ENCODE assay signal across 13 cellular contexts in genomic region chr6:157304840-157305675, GRCh38. TPM values are rescaled to one million over a fixed set of nuclear protein-coding genes. Genes with fewer than 3 reads are reported as not detected.
DNase-seq lines count a peak whose midpoint lies in the region; ATAC-seq, FAIRE-seq and TF ChIP-seq lines count a peak whose summit lies in the region.
"Had no signal": no experiment of that assay in that cellular context is flagged by ENCODE, and none has a peak within 500 bp of the region (broad histone marks: within the 10 kb centered on the region; RNA-seq: fewer than 3 reads in every experiment).

No MANE protein-coding gene starts in this region.

- H3K4me1 Mint-ChIP-seq in MCF 10A (ENCODE audit: insufficient read depth, unreplicated experiment), result no peaks in the 10 kb centered on the region

- H3K4me3 ChIP-seq in K562, result no peak overlapping the region
- H3K4me3 ChIP-seq in right lobe of liver, result peak overlapping the region in 1 of 3 donors; percentile 28
- H3K4me3 ChIP-seq in upper lobe of right lung, result peak overlapping the region; percentile 17
- H3K4me3 ChIP-seq in testis, result no peak overlapping the region
- H3K4me3 ChIP-seq: cardiac muscle cell had no signal

- TF ChIP-seq RAD21 in K562 (CRISPR knock-in tag; conservative IDR thresholded peaks at IDR 0.05 in 1 of 2, IDR thresholded peaks at IDR 0.05 in 1 of 2), result no peak

- no peak for FAIRE-seq in K562 (lab: Jason Lieb, UNC)
- FAIRE-seq: keratinocyte had no signal

- ATAC-seq in K562 (peak; percentile 89), right lobe of liver (peak; percentile 85 to 96 (median 93)), upper lobe of right lung (peak; percentile 74), HG03175 (IDR thresholded peaks at IDR 0.05; ENCODE audit: unreplicated experiment) (no peak)

- H3K9me3 Mint-ChIP-seq in MCF 10A (ENCODE audit: unreplicated experiment), result no peaks in the 10 kb centered on the region

- H4K20me1 ChIP-seq in K562 (replicated peaks; ENCODE audit: control insufficient read depth, insufficient read depth, low read length), result peaks cover 18% of the 10 kb centered on the region

- peak overlapping the region; percentile 42 for H3K4me2 ChIP-seq in K562 (ENCODE audit: insufficient read depth, low read length)

- H3K9ac ChIP-seq in K562 (ENCODE audit: insufficient read depth in 1 of 2, low read depth in 2 of 2, low read length in 2 of 2), result peak overlapping the region in 1 of 2 experiments; percentile 53; a peak in 1 of 4 replicates

- H3K36me3 Mint-ChIP-seq in MCF 10A (ENCODE audit: insufficient read depth, unreplicated experiment), result no peaks in the 10 kb centered on the region

- H3K27ac ChIP-seq in K562 (ENCODE audit: extremely low read depth, low read depth, low read length) (0 out of 3 replicates have a peak overlapping the region, but pooled peaks have one; percentile 5), right lobe of liver (peak overlapping the region; percentile 16 to 76 (median 58)), upper lobe of right lung (peak overlapping the region; percentile 65), testis (no peak overlapping the region)
- H3K27ac ChIP-seq: 22Rv1, cardiac muscle cell had no signal

- H3K9me3 ChIP-seq in K562 (replicated peaks; ENCODE audit: control insufficient read depth, insufficient read depth, low read depth, low read length) (no peaks in the 10 kb centered on the region), right lobe of liver (no peaks in the 10 kb centered on the region), upper lobe of right lung (no peaks in the 10 kb centered on the region), testis (no peaks in the 10 kb centered on the region)

- H3K4me1 ChIP-seq in K562 (replicated peaks in 1 of 2; ENCODE audit: control insufficient read depth in 2 of 2, insufficient read depth in 2 of 2, low read length in 2 of 2) (peaks cover 19 to 23% of the 10 kb centered on the region in 2 experiments), right lobe of liver (peaks cover 0 to 38% (median 12%) of the 10 kb centered on the region in 4 donors), upper lobe of right lung (peaks cover 17% of the 10 kb centered on the region), testis (no peaks in the 10 kb centered on the region)

- H3K27me3 Mint-ChIP-seq in MCF 10A (ENCODE audit: insufficient read depth, unreplicated experiment), result no peaks in the 10 kb centered on the region

- no peak overlapping the region for H3K27ac Mint-ChIP-seq in MCF 10A (ENCODE audit: low read depth, unreplicated experiment)

- peak; percentile 68 for DNase-seq in SIG-M5 treated with dmso at 0.1 percent for 504 hours (lab: John Stamatoyannopoulos, UW; ENCODE audit: unreplicated experiment)
- no peak for DNase-seq in SIG-M5 (lab: John Stamatoyannopoulos, UW)
- DNase-seq in K562 (ENCODE audit: extremely low read depth in 1 of 4, low spot score in 3 of 4), result peak in 2 of 4 experiments; percentile 32 to 50
- DNase-seq in right lobe of liver, result peak; percentile 57 to 82 (median 77)
- no peak for DNase-seq in upper lobe of right lung
- DNase-seq in testis, result no peak
- DNase-seq in MCF 10A (ENCODE audit: unreplicated experiment), result no peak
- DNase-seq: activated CD4-positive, alpha-beta T cell treated with anti-CD3 and anti-CD28 coated beads for 4 hours; NCI-H446 treated with DMSO at 0.1 percent for 48 hours had no signal

- WGBS in K562 (ENCODE audit: insufficient coverage, low coverage, missing lambda C conversion rate), result 39% methylated on average over 13 of the region's 13 CpGs
- WGBS in right lobe of liver (ENCODE audit: insufficient coverage, low coverage, low lambda C conversion rate, missing lambda C conversion rate), result 26% methylated on average over 13 of the region's 13 CpGs
- WGBS in testis, 2 donors, result 71 to 74% methylated on average over 13 of the region's 13 CpGs

- POLR2A ChIA-PET in K562 (lab: Yijun Ruan, JAX), result interaction anchor here (0.6 to 2.7 kb wide), 2 partner anchors 9 to 226 kb away, joined by 3 to 14 read pairs; no protein-coding TSS in a partner anchor
- POLR2A ChIA-PET in MCF 10A (lab: Yijun Ruan, JAX), result no interaction called here

- in situ Hi-C loops in K562 (cut with MboI), result no loop called here

- H3K4me3 Mint-ChIP-seq in MCF 10A (ENCODE audit: unreplicated experiment), result no peak overlapping the region

- no peaks in the 10 kb centered on the region for H3K9me1 ChIP-seq in K562 (ENCODE audit: control insufficient read depth, insufficient read depth, low read length)

- no peak for TF ChIP-seq POLR2A in K562 (conservative IDR thresholded peaks at IDR 0.05)
- no peak for TF ChIP-seq POLR2A in right lobe of liver (IDR thresholded peaks at IDR 0.05)
- TF ChIP-seq POLR2A in testis (IDR thresholded peaks at IDR 0.05), result no peak

- intact Hi-C loops in K562 (cut with micrococcal nuclease) (no loop called here), right lobe of liver (cut with DNase I) (no loop called here), upper lobe of right lung (cut with DNase I) (no loop called here), testis (cut with DNase I; ENCODE audit: low total_unique reads) (no loop called here), MCF 10A (cut with micrococcal nuclease) (no loop called here)

- no peak for TF ChIP-seq EP300 in K562 (IDR thresholded peaks at IDR 0.05; ENCODE audit: low read length)

- CTCF ChIA-PET in K562 (lab: Yijun Ruan, JAX; ENCODE audit: low intra/inter-chr PET ratio), result no interaction called here
- CTCF ChIA-PET in MCF 10A (lab: Yijun Ruan, JAX), result interaction anchor here (0.6 kb wide), 1 partner anchor 200 kb away, joined by 3 read pairs; no protein-coding TSS in a partner anchor

- no peak for TF ChIP-seq CTCF in K562 (IDR thresholded peaks at IDR 0.05 in 2 of 3, conservative IDR thresholded peaks at IDR 0.05 in 1 of 3; ENCODE audit: insufficient read depth in 2 of 3, low read depth in 1 of 3, low read length in 3 of 3)
- no peak for TF ChIP-seq CTCF in right lobe of liver (IDR thresholded peaks at IDR 0.05)
- TF ChIP-seq CTCF in upper lobe of right lung (IDR thresholded peaks at IDR 0.05), result no peak
- TF ChIP-seq CTCF in testis (IDR thresholded peaks at IDR 0.05), result no peak
- no peak for TF ChIP-seq CTCF in MCF 10A (IDR thresholded peaks at IDR 0.05; ENCODE audit: unreplicated experiment)

- BruUV-seq in K562 (replicated peaks; lab: Mats Ljungman, UMichigan) (no TSS peak), MCF 10A (replicated peaks; lab: Mats Ljungman, UMichigan) (no TSS peak)

- peaks cover 5% of the 10 kb centered on the region; the same call in 1 of the 3 replicates for H3K79me2 ChIP-seq in K562 (ENCODE audit: control insufficient read depth, insufficient read depth, low read length)

- H2AFZ ChIP-seq in K562 (ENCODE audit: low read depth, low read length), result no peak overlapping the region

- peaks cover 5% of the 10 kb centered on the region; the same call in 2 of the 3 replicates for H3K36me3 ChIP-seq in K562 (ENCODE audit: control insufficient read depth, insufficient read depth, low read length)
- no peaks in the 10 kb centered on the region for H3K36me3 ChIP-seq in right lobe of liver
- H3K36me3 ChIP-seq in upper lobe of right lung, result no peaks in the 10 kb centered on the region
- no peaks in the 10 kb centered on the region for H3K36me3 ChIP-seq in testis (ENCODE audit: low read depth, missing control alignments)
- H3K36me3 ChIP-seq: cardiac muscle cell had no signal

- H3K27me3 ChIP-seq in K562 (ENCODE audit: control insufficient read depth in 2 of 2, insufficient read depth in 2 of 2, low read length in 2 of 2), result no peaks in the 10 kb centered on the region
- no peaks in the 10 kb centered on the region for H3K27me3 ChIP-seq in right lobe of liver
- no peaks in the 10 kb centered on the region for H3K27me3 ChIP-seq in upper lobe of right lung
- no peaks in the 10 kb centered on the region for H3K27me3 ChIP-seq in testis
- H3K27me3 ChIP-seq: cardiac muscle cell had no signal

TF ChIP-seq in K562, 482 proteins besides CTCF, POLR2A, EP300 and RAD21 (continues in another document):
- TF ChIP-seq CBX2 (IDR thresholded peaks at IDR 0.05; ENCODE audit: insufficient read depth, low read length, poor library complexity, severe bottlenecking), result no peak
- TF ChIP-seq TFAP4 (CRISPR knock-in tag; IDR thresholded peaks at IDR 0.05; ENCODE audit: borderline replicate concordance), result no peak
- TF ChIP-seq TCF3 (CRISPR knock-in tag; IDR thresholded peaks at IDR 0.05), result no peak
- TF ChIP-seq SOX6 (IDR thresholded peaks at IDR 0.05), result peak; percentile 17; the same call in 1 of the 2 replicates
- TF ChIP-seq RCOR1 (IDR thresholded peaks at IDR 0.05; ENCODE audit: borderline replicate concordance in 1 of 2, low read depth in 2 of 2, low read length in 2 of 2), result peak in 1 of 2 experiments; percentile 3; a peak in 1 of 4 replicates
- TF ChIP-seq U2AF2 (optimal IDR thresholded peaks at IDR 0.05; ENCODE audit: low read depth, low read length), result no peak
- no peak for TF ChIP-seq ZC3H11A (IDR thresholded peaks at IDR 0.05; ENCODE audit: low read depth, low read length)

RNA-seq across cellular contexts. Expression of gene TMEM242, which starts 18.3 kb away (rescaled TPM):
- 22.9 and 46.7 TPM in 2 replicates for total RNA-seq in K562 (2011; cell fraction: chromatin; rRNA removed; ENCODE audit: low replicate concordance)
- total RNA-seq in K562 (2011; cell fraction: nucleolus; rRNA removed), result 19.5 and 19.6 TPM in 2 replicates
- total RNA-seq in K562 (2011; cell fraction: nucleoplasm; rRNA removed), result 38.3 and 79.8 TPM in 2 replicates
- 10.1 and 16.3 TPM in 2 replicates for total RNA-seq in K562 (2014; rRNA removed)
- total RNA-seq in K562 (2014; rRNA removed; fragmentation: Illumina TruSeq; extraction: Trizol), result 14.2 and 15.4 TPM in 2 replicates
- 9.0 and 9.5 TPM in 2 replicates for total RNA-seq in K562 (2015; rRNA removed; fragmentation: Illumina TruSeq; extraction: Trizol)
- total RNA-seq in K562 (2021), result 17.0 and 18.2 TPM in 2 replicates
- 13.1 and 16.5 TPM in 2 replicates for polyA plus RNA-seq in K562 (2011; rRNA removed)
- 3.9 and 6.4 TPM in 2 replicates for polyA plus RNA-seq in K562 (2011; cell fraction: cytosol; rRNA removed)
- polyA plus RNA-seq in K562 (2011; cell fraction: nucleus; rRNA removed), result 5.9 and 7.9 TPM in 2 replicates
- polyA plus RNA-seq in K562 (2012), result 10.4 and 13.3 TPM in 2 replicates
- polyA plus RNA-seq in K562 (2014; fragmentation: Illumina TruSeq; extraction: Trizol), result 10.7 and 11.4 TPM in 2 replicates
- polyA plus RNA-seq in K562 (2014; fragmentation: Nextera tagmentation; extraction: Ambion mirVana), result 10 to 100 TPM; 24.3 to 35.3 TPM
- polyA plus RNA-seq in K562 (2014; rRNA removed), result 20.9 and 23.8 TPM in 2 replicates
- 6.4 and 7.7 TPM in 2 replicates for polyA minus RNA-seq in K562 (2011; rRNA and poly(A)+ RNA removed)
- 1.6 and 2.5 TPM in 2 replicates for polyA minus RNA-seq in K562 (2011; cell fraction: cytosol; rRNA and poly(A)+ RNA removed)
- 7.5 and 10.7 TPM in 2 replicates for polyA minus RNA-seq in K562 (2011; cell fraction: nucleus; rRNA and poly(A)+ RNA removed)
- total RNA-seq in right lobe of liver, result 1 to 10 TPM; 4.4 to 8.8 (median 7.3) TPM
- total RNA-seq in upper lobe of right lung, result 9.9 TPM
- total RNA-seq in testis, result 10 to 100 TPM; 10.3 to 11.9 TPM
- 8.9 TPM for polyA plus RNA-seq in testis (ENCODE audit: insufficient read depth, low read depth, low replicate concordance)
- 9.4 and 10.1 TPM in 2 replicates for total RNA-seq in MCF 10A (2022)

Comparison
In these comparisons a context has a peak if more than half of its experiments do, and no peak if none do; other contexts are left out.
1. DNase-seq: peak in SIG-M5 treated with dmso at 0.1 percent for 504 hours (single experiment) and right lobe of liver (3 of 3); none in SIG-M5 (single experiment), upper lobe of right lung (single experiment), testis (single experiment) and MCF 10A (single experiment).
2. H3K27ac ChIP-seq: peak in K562 (single experiment), right lobe of liver (3 of 3) and upper lobe of right lung (single experiment); none in testis (0 of 2).